ENCODE assay signal across 8 cellular contexts in genomic region chr16:58732545-58733247, GRCh38. TPM values are rescaled to one million over a fixed set of nuclear protein-coding genes. Genes with fewer than 3 reads are reported as not detected.
A peak's percentile ranks its signal among the peaks of the same experiment; 100 is the strongest.
DNase-seq lines count a peak whose midpoint lies in the region; ATAC-seq and TF ChIP-seq lines count a peak whose summit lies in the region.

No MANE protein-coding gene starts in this region.

- H3K36me3 ChIP-seq in esophagus (ENCODE audit: control insufficient read depth in 2 of 2, insufficient read depth in 2 of 2, low read length in 1 of 2), result no peaks in the 10 kb centered on the region

- H3K9me3 Mint-ChIP-seq in progenitor cell of endocrine pancreas (ENCODE audit: low read depth), result no peaks in the 10 kb centered on the region

- peak; percentile 59 for DNase-seq in activated CD8-positive, alpha-beta memory T cell treated with anti-CD3 and anti-CD28 coated beads for 24 hours
- no peak for DNase-seq in activated CD8-positive, alpha-beta memory T cell treated with anti-CD3 and anti-CD28 coated beads, Interleukin-2, amount 50 U/mL, for 4 hours
- DNase-seq in RPMI7951 (ENCODE audit: low read depth), result peak; percentile 35
- no peak for DNase-seq in progenitor cell of endocrine pancreas (ENCODE audit: low spot score, unreplicated experiment)
- DNase-seq in stimulated activated CD4-positive, alpha-beta T cell treated with anti-CD3 and anti-CD28 coated beads, Interleukin-4, amount 100 ng/mL, for 4 hours, result no peak

- WGBS in esophagus, 2 donors, result 28% methylated on average over 9 of the region's 9 CpGs

- H3K4me3 ChIP-seq in esophagus (ENCODE audit: low read depth in 1 of 2, low read length in 2 of 2), result peak overlapping the region; percentile 84 to 98

- H3K4me3 Mint-ChIP-seq in progenitor cell of endocrine pancreas (ENCODE audit: low read depth), result peak overlapping the region; percentile 99

- peaks cover 1% of the 10 kb centered on the region for H3K36me3 Mint-ChIP-seq in progenitor cell of endocrine pancreas (ENCODE audit: insufficient read depth)

- ATAC-seq in HG02798 (IDR thresholded peaks at IDR 0.05; ENCODE audit: poor library complexity, unreplicated experiment) (peak; percentile 47), HG03139 (IDR thresholded peaks at IDR 0.05; ENCODE audit: unreplicated experiment) (no peak)

- peak overlapping the region; percentile 82 to 87 for H3K27ac ChIP-seq in esophagus (ENCODE audit: low read depth in 2 of 2, low read length in 1 of 2)

- no peaks in the 10 kb centered on the region for H3K27me3 Mint-ChIP-seq in progenitor cell of endocrine pancreas

- TF ChIP-seq CTCF in progenitor cell of endocrine pancreas (IDR thresholded peaks at IDR 0.05; ENCODE audit: unreplicated experiment), result no peak

- H3K4me1 Mint-ChIP-seq in progenitor cell of endocrine pancreas (ENCODE audit: low read depth), result peaks cover 8% of the 10 kb centered on the region

- peak overlapping the region; percentile 18 for H3K27ac Mint-ChIP-seq in progenitor cell of endocrine pancreas

- no peaks in the 10 kb centered on the region for H3K9me3 ChIP-seq in esophagus (ENCODE audit: control insufficient read depth in 2 of 2, insufficient read depth in 1 of 2, low read depth in 1 of 2, low read length in 1 of 2)

- no peaks in the 10 kb centered on the region for H3K27me3 ChIP-seq in esophagus (ENCODE audit: control insufficient read depth in 1 of 2, insufficient read depth in 2 of 2, low read length in 2 of 2)

- peaks cover 0 to 2% of the 10 kb centered on the region in 2 donors for H3K4me1 ChIP-seq in esophagus (ENCODE audit: control insufficient read depth in 2 of 2, insufficient read depth in 2 of 2, low read length in 1 of 2)

RNA-seq across cellular contexts. Expression of gene GOT2, which starts 1.4 kb away (rescaled TPM):
- total RNA-seq in RPMI7951 (2014; rRNA removed; shearing (Covaris generic)), result 49.3 and 58.6 TPM in 2 replicates
- 10 to 100 TPM; 43.7 to 66.1 TPM for polyA plus RNA-seq in esophagus
- total RNA-seq in progenitor cell of endocrine pancreas, result 79.8 and 82.9 TPM in 2 replicates

RNA-seq across cellular contexts. Expression of gene SLC38A7, which starts 48.1 kb away (rescaled TPM):
- total RNA-seq in RPMI7951 (2014; rRNA removed; shearing (Covaris generic)), result 5.3 and 7.4 TPM in 2 replicates
- 1 to 10 TPM; 4.8 to 7.2 TPM for polyA plus RNA-seq in esophagus
- 43.4 and 43.7 TPM in 2 replicates for total RNA-seq in progenitor cell of endocrine pancreas

Comparison
In these comparisons a context has a peak if more than half of its experiments do, and no peak if none do; other contexts are left out.
1. DNase-seq: peak in activated CD8-positive, alpha-beta memory T cell treated with anti-CD3 and anti-CD28 coated beads for 24 hours (single experiment) and RPMI7951 (single experiment); none in activated CD8-positive, alpha-beta memory T cell treated with anti-CD3 and anti-CD28 coated beads, Interleukin-2, amount 50 U/mL, for 4 hours (single experiment), progenitor cell of endocrine pancreas (single experiment) and stimulated activated CD4-positive, alpha-beta T cell treated with anti-CD3 and anti-CD28 coated beads, Interleukin-4, amount 100 ng/mL, for 4 hours (0 of 2).